Comparison of ENCODE assay signal across 13 cellular contexts in genomic region chr10:4132216-4132556, GRCh38.
DNase-seq lines count a peak whose midpoint lies in the region; ATAC-seq, FAIRE-seq and TF ChIP-seq lines count a peak whose summit lies in the region.
"Had no signal": no experiment of that assay in that cellular context is flagged by ENCODE, and none has a peak within 500 bp of the region (broad histone marks: within the 10 kb centered on the region; RNA-seq: fewer than 3 reads in every experiment).

No MANE protein-coding gene starts in this region.

- H3K9me3 ChIP-seq in RWPE2 (ENCODE audit: severe bottlenecking), result no peaks in the 10 kb centered on the region
- no peaks in the 10 kb centered on the region for H3K9me3 ChIP-seq in keratinocyte (ENCODE audit: control insufficient read depth, low read depth, low read length)
- H3K9me3 ChIP-seq in smooth muscle cell (replicated peaks; ENCODE audit: low read depth), result no peaks in the 10 kb centered on the region
- H3K9me3 ChIP-seq in adrenal gland (replicated peaks in 1 of 3), result no peaks in the 10 kb centered on the region

- TF ChIP-seq POLR2A in GM12892 (IDR thresholded peaks at IDR 0.05; ENCODE audit: low read depth, low read length), result no peak
- TF ChIP-seq POLR2A in adrenal gland (IDR thresholded peaks at IDR 0.05), result no peak

- 94% methylated on average over 1 of the region's 1 CpG for WGBS in smooth muscle cell (ENCODE audit: low lambda C conversion rate)
- 67 to 96% (median 88%) methylated on average over 1 of the region's 1 CpG for WGBS in adrenal gland, 4 donors

- H3K9ac ChIP-seq in keratinocyte (ENCODE audit: control insufficient read depth, extremely low read depth, insufficient read depth, low read length), result no peak overlapping the region
- peak overlapping the region; percentile 80 for H3K9ac ChIP-seq in smooth muscle cell (ENCODE audit: low read depth)

- DNase-seq in GM12892 (ENCODE audit: insufficient read length) (no peak), RWPE2 (ENCODE audit: low spot score) (no peak), keratinocyte (ENCODE audit: low read depth, low spot score) (no peak), smooth muscle cell (lab: John Stamatoyannopoulos, UW; ENCODE audit: unreplicated experiment) (no peak), adrenal gland (no peak), islet precursor cell (no peak), left lobe of liver (ENCODE audit: low spot score) (no peak)
- DNase-seq: NCI-H1930; NCI-H69; stimulated activated naive CD4-positive, alpha-beta T cell treated with Interleukin-2 at 50 U/mL for 16 hours had no signal

- H2AFZ ChIP-seq in keratinocyte (ENCODE audit: control insufficient read depth, low read length), result peak overlapping the region; percentile 84
- peak overlapping the region; percentile 65 for H2AFZ ChIP-seq in smooth muscle cell (ENCODE audit: low read depth)

- intact Hi-C loops in adrenal gland (cut with DNase I), result no loop called here

- no peaks in the 10 kb centered on the region for H3K9me1 ChIP-seq in keratinocyte (ENCODE audit: control insufficient read depth, extremely low read depth, insufficient read depth, low read length)

- H3K27me3 ChIP-seq in RWPE2 (ENCODE audit: insufficient read depth, poor library complexity, severe bottlenecking) (no peaks in the 10 kb centered on the region), keratinocyte (ENCODE audit: control insufficient read depth, extremely low read depth, insufficient read depth, low read length) (no peaks in the 10 kb centered on the region), smooth muscle cell (ENCODE audit: low read depth) (no peaks in the 10 kb centered on the region), adrenal gland (no peaks in the 10 kb centered on the region)

- dilution Hi-C loops in keratinocyte (cut with MboI; ENCODE audit: extremely low pct_ligation_motif_present, low sequenced_read_pairs), result no loop called here

- peak overlapping the region; percentile 84 for H3K27ac ChIP-seq in RWPE2 (ENCODE audit: poor library complexity, severe bottlenecking)
- peak overlapping the region; percentile 15 for H3K27ac ChIP-seq in keratinocyte (ENCODE audit: control insufficient read depth, insufficient read depth, low read length)
- peak overlapping the region; percentile 89 for H3K27ac ChIP-seq in smooth muscle cell (ENCODE audit: low read depth)
- H3K27ac ChIP-seq in adrenal gland, result peak overlapping the region in 1 of 5 donors; percentile 79

- peaks cover 17% of the 10 kb centered on the region for H3F3A ChIP-seq in smooth muscle cell (ENCODE audit: low read depth)

- H3K36me3 ChIP-seq in RWPE2 (ENCODE audit: low read depth) (no peaks in the 10 kb centered on the region), keratinocyte (ENCODE audit: control insufficient read depth in 2 of 2, extremely low read depth in 1 of 2, insufficient read depth in 2 of 2, low read length in 2 of 2) (no peaks in the 10 kb centered on the region), smooth muscle cell (ENCODE audit: low read depth) (no peaks in the 10 kb centered on the region), adrenal gland (replicated peaks in 1 of 2) (no peaks in the 10 kb centered on the region)

- H3K4me1 ChIP-seq in RWPE2 (ENCODE audit: insufficient read depth, poor library complexity, severe bottlenecking) (peaks cover 17% of the 10 kb centered on the region), keratinocyte (ENCODE audit: control insufficient read depth, extremely low read depth, insufficient read depth, low read length) (peaks cover 21% of the 10 kb centered on the region), smooth muscle cell (ENCODE audit: low read depth) (peaks cover 7% of the 10 kb centered on the region), adrenal gland (replicated peaks in 1 of 2) (peaks cover 0 to 14% of the 10 kb centered on the region in 2 donors)

- H3K4me2 ChIP-seq in keratinocyte (ENCODE audit: control insufficient read depth, extremely low read depth, insufficient read depth, low read depth, low read length), result peak overlapping the region; percentile 53
- peak overlapping the region; percentile 72 for H3K4me2 ChIP-seq in smooth muscle cell

- H3K79me2 ChIP-seq in keratinocyte (ENCODE audit: control insufficient read depth, insufficient read depth, low read length), result no peaks in the 10 kb centered on the region
- no peaks in the 10 kb centered on the region for H3K79me2 ChIP-seq in smooth muscle cell (ENCODE audit: low read depth)

- ATAC-seq in RWPE2 (ENCODE audit: low read depth) (no peak), GM19395 (IDR thresholded peaks at IDR 0.05; ENCODE audit: unreplicated experiment) (no peak), left lobe of liver (no peak)

- H3K4me3 ChIP-seq in RWPE2 (ENCODE audit: severe bottlenecking) (no peak overlapping the region), keratinocyte (ENCODE audit: control insufficient read depth in 2 of 3, extremely low read depth in 1 of 3, insufficient read depth in 2 of 3, low read depth in 1 of 3, low read length in 3 of 3) (no peak overlapping the region), smooth muscle cell (no peak overlapping the region), adrenal gland (no peak overlapping the region)

- H4K20me1 ChIP-seq in keratinocyte (ENCODE audit: control insufficient read depth, extremely low read depth, insufficient read depth, low read length) (no peaks in the 10 kb centered on the region), smooth muscle cell (ENCODE audit: low read depth) (no peaks in the 10 kb centered on the region)

- TF ChIP-seq CTCF in RWPE2 (IDR thresholded peaks at IDR 0.05; ENCODE audit: poor library complexity, severe bottlenecking), result no peak
- TF ChIP-seq CTCF in keratinocyte (optimal IDR thresholded peaks at IDR 0.05 in 1 of 3, IDR thresholded peaks at IDR 0.05 in 1 of 3, conservative IDR thresholded peaks at IDR 0.05 in 1 of 3; ENCODE audit: extremely low read depth in 1 of 3, insufficient read depth in 2 of 3, low read length in 3 of 3), result no peak
- TF ChIP-seq CTCF in smooth muscle cell (IDR thresholded peaks at IDR 0.05; ENCODE audit: borderline replicate concordance, insufficient read depth, poor library complexity, severe bottlenecking), result no peak
- TF ChIP-seq CTCF in adrenal gland (IDR thresholded peaks at IDR 0.05), result no peak

- FAIRE-seq in GM12892 (lab: Jason Lieb, UNC) (peak; percentile 24), keratinocyte (lab: Jason Lieb, UNC) (peak; percentile 5)
- FAIRE-seq: colon, TTC549 had no signal
